Comparison of ENCODE assay signal across 19 cellular contexts in genomic region chr22:17097062-17097461, GRCh38. TPM values are rescaled to one million over a fixed set of nuclear protein-coding genes. Genes with fewer than 3 reads are reported as not detected.
A peak's percentile ranks its signal among the peaks of the same experiment; 100 is the strongest.
DNase-seq lines count a peak whose midpoint lies in the region; ATAC-seq and TF ChIP-seq lines count a peak whose summit lies in the region.
"Had no signal": no experiment of that assay in that cellular context is flagged by ENCODE, and none has a peak within 500 bp of the region (broad histone marks: within the 10 kb centered on the region; RNA-seq: fewer than 3 reads in every experiment).

No MANE protein-coding gene starts in this region.

- no peak overlapping the region for H3K4me3 ChIP-seq in stomach
- H3K4me3 ChIP-seq in ascending aorta, result no peak overlapping the region
- H3K4me3 ChIP-seq: body of pancreas, right lobe of liver, vagina had no signal

- H3K27ac ChIP-seq in stomach (peak overlapping the region in 1 of 5 donors; percentile 24), ascending aorta (no peak overlapping the region)
- H3K27ac ChIP-seq: body of pancreas, right lobe of liver, vagina had no signal

- no peaks in the 10 kb centered on the region for H3K27me3 Mint-ChIP-seq in activated CD8-positive, alpha-beta memory T cell treated with anti-CD3 and anti-CD28 coated beads, Interleukin-2, amount 10 ng/mL, durations not matched to agents 7 days and 5 days
- H3K27me3 Mint-ChIP-seq in naive thymus-derived CD8-positive, alpha-beta T cell, result no peaks in the 10 kb centered on the region

- H3K4me1 Mint-ChIP-seq in activated CD8-positive, alpha-beta memory T cell treated with anti-CD3 and anti-CD28 coated beads, Interleukin-2, amount 10 ng/mL, durations not matched to agents 7 days and 5 days, result peaks cover 52% of the 10 kb centered on the region
- peaks cover 51 to 97% (median 93%) of the 10 kb centered on the region in 4 donors for H3K4me1 Mint-ChIP-seq in naive thymus-derived CD8-positive, alpha-beta T cell
- H3K4me1 Mint-ChIP-seq: mesothelial cell of epicardium had no signal

- DNase-seq in activated CD8-positive, alpha-beta memory T cell treated with anti-CD3 and anti-CD28 coated beads, Interleukin-2, amount 50 U/mL, for 48 hours, result peak; percentile 18
- DNase-seq in activated CD8-positive, alpha-beta memory T cell treated with anti-CD3 and anti-CD28 coated beads, Interleukin-2, amount 10 ng/mL, durations not matched to agents 7 days and 5 days, result no peak
- DNase-seq in GM03348 (ENCODE audit: low spot score), result peak; percentile 2
- peak; percentile 87 for DNase-seq in NCI-H2171 treated with DMSO at 0.1 percent for 48 hours (lab: John Stamatoyannopoulos, UW)
- DNase-seq in naive thymus-derived CD8-positive, alpha-beta T cell, result peak in 1 of 10 donors; percentile 47
- no peak for DNase-seq in stomach
- no peak for DNase-seq in ascending aorta (ENCODE audit: low spot score in 2 of 2)
- DNase-seq in COLO668 (lab: John Stamatoyannopoulos, UW; ENCODE audit: unreplicated experiment), result no peak
- DNase-seq: body of pancreas; foreskin melanocyte; GF-D8; IMR-90; NCI-H1092; NCI-H345; SHP77; stimulated activated CD4-positive, alpha-beta T cell treated with anti-CD3 and anti-CD28 coated beads, Interleukin-2, amount 100 ng/mL, for 24 hours had no signal

- no peaks in the 10 kb centered on the region for H3K9me3 Mint-ChIP-seq in activated CD8-positive, alpha-beta memory T cell treated with anti-CD3 and anti-CD28 coated beads, Interleukin-2, amount 10 ng/mL, durations not matched to agents 7 days and 5 days (ENCODE audit: low read depth)
- no peaks in the 10 kb centered on the region for H3K9me3 Mint-ChIP-seq in naive thymus-derived CD8-positive, alpha-beta T cell
- H3K9me3 Mint-ChIP-seq: mesothelial cell of epicardium had no signal

- H3K4me1 ChIP-seq in stomach (peaks cover 0 to 56% (median 2%) of the 10 kb centered on the region in 4 donors), ascending aorta (no peaks in the 10 kb centered on the region)
- H3K4me1 ChIP-seq: vagina had no signal

- no peak for TF ChIP-seq POLR2A in stomach (IDR thresholded peaks at IDR 0.05)

- no peak for ATAC-seq in activated CD8-positive, alpha-beta memory T cell treated with anti-CD3 and anti-CD28 coated beads, Interleukin-2, amount 10 ng/mL, durations not matched to agents 7 days and 5 days
- ATAC-seq in naive thymus-derived CD8-positive, alpha-beta T cell, result no peak
- ATAC-seq: body of pancreas, right lobe of liver had no signal

- H3K27me3 ChIP-seq in stomach (no peaks in the 10 kb centered on the region), ascending aorta (no peaks in the 10 kb centered on the region)
- H3K27me3 ChIP-seq: body of pancreas, right lobe of liver, vagina had no signal

- H3K36me3 ChIP-seq in stomach (peaks cover 40 to 52% (median 52%) of the 10 kb centered on the region in 4 donors), ascending aorta (peaks cover 39 to 51% of the 10 kb centered on the region in 2 donors)

- peaks cover 41% of the 10 kb centered on the region for H3K36me3 Mint-ChIP-seq in activated CD8-positive, alpha-beta memory T cell treated with anti-CD3 and anti-CD28 coated beads, Interleukin-2, amount 10 ng/mL, durations not matched to agents 7 days and 5 days
- peaks cover 12 to 61% (median 14%) of the 10 kb centered on the region in 3 donors for H3K36me3 Mint-ChIP-seq in naive thymus-derived CD8-positive, alpha-beta T cell

- no peak for TF ChIP-seq CTCF in stomach (IDR thresholded peaks at IDR 0.05)
- no peak for TF ChIP-seq CTCF in ascending aorta (IDR thresholded peaks at IDR 0.05)

- CTCF ChIA-PET in activated CD8-positive, alpha-beta memory T cell treated with anti-CD3 and anti-CD28 coated beads, Interleukin-2, amount 10 ng/mL, durations not matched to agents 7 days and 5 days (lab: Charles Lee), result interaction anchor here (1.2 to 2.3 kb wide), 3 partner anchors 9 to 405 kb away, joined by 3 to 11 read pairs (median 3); no protein-coding TSS in a partner anchor

- intact Hi-C loops in stomach (cut with DNase I; ENCODE audit: low total_unique reads) (no loop called here), ascending aorta (cut with DNase I) (no loop called here)

- no peak overlapping the region for H3K4me3 Mint-ChIP-seq in activated CD8-positive, alpha-beta memory T cell treated with anti-CD3 and anti-CD28 coated beads, Interleukin-2, amount 10 ng/mL, durations not matched to agents 7 days and 5 days
- H3K4me3 Mint-ChIP-seq in naive thymus-derived CD8-positive, alpha-beta T cell, result peak overlapping the region in 8 of 10 donors; percentile 42 to 88 (median 66)
- H3K4me3 Mint-ChIP-seq: mesothelial cell of epicardium had no signal

- no peak for TF ChIP-seq EP300 in stomach (IDR thresholded peaks at IDR 0.05)

- POLR2A ChIA-PET in naive thymus-derived CD8-positive, alpha-beta T cell (lab: Charles Lee), result interaction anchor here (1.0 to 4.8 kb wide), 4 partner anchors 9 to 19 kb away, joined by 5 to 53 read pairs (median 16); no protein-coding TSS in a partner anchor

- H3K9me3 ChIP-seq in stomach (no peaks in the 10 kb centered on the region), ascending aorta (no peaks in the 10 kb centered on the region)
- H3K9me3 ChIP-seq: body of pancreas, right lobe of liver, vagina had no signal

- 85 to 93% (median 86%) methylated on average over 6 of the region's 6 CpGs for WGBS in stomach, 5 donors

- H3K27ac Mint-ChIP-seq in activated CD8-positive, alpha-beta memory T cell treated with anti-CD3 and anti-CD28 coated beads, Interleukin-2, amount 10 ng/mL, durations not matched to agents 7 days and 5 days, result no peak overlapping the region
- peak overlapping the region; percentile 81 to 95 (median 88) for H3K27ac Mint-ChIP-seq in naive thymus-derived CD8-positive, alpha-beta T cell
- H3K27ac Mint-ChIP-seq: mesothelial cell of epicardium had no signal

RNA-seq across cellular contexts. Expression of gene IL17RA, which starts 12.3 kb away (rescaled TPM):
- 10 to 100 TPM; 22.5 to 25.1 TPM for total RNA-seq in activated CD8-positive, alpha-beta memory T cell treated with anti-CD3 and anti-CD28 coated beads, Interleukin-2, amount 10 ng/mL, durations not matched to agents 7 days and 5 days
- total RNA-seq in naive thymus-derived CD8-positive, alpha-beta T cell, result 10 to 100 TPM; 69.9 to 78.6 TPM
- polyA plus RNA-seq in naive thymus-derived CD8-positive, alpha-beta T cell, result 10 to 100 TPM; 26.2 to 57.7 (median 48.8) TPM
- 10 to 100 TPM in 4 of 5 donors, 1 to 10 TPM in 1; 6.2 to 19.1 (median 14.7) TPM for total RNA-seq in stomach
- polyA plus RNA-seq in stomach, result 1 to 10 TPM; 3.2 to 3.8 (median 3.7) TPM
- 84.1 TPM for total RNA-seq in ascending aorta

RNA-seq across cellular contexts. Expression of gene TMEM121B, which starts 24.1 kb away (rescaled TPM):
- total RNA-seq in activated CD8-positive, alpha-beta memory T cell treated with anti-CD3 and anti-CD28 coated beads, Interleukin-2, amount 10 ng/mL, durations not matched to agents 7 days and 5 days, result not detected
- total RNA-seq in naive thymus-derived CD8-positive, alpha-beta T cell, result under 1 TPM; 0.08 to 0.11 TPM
- not detected for polyA plus RNA-seq in naive thymus-derived CD8-positive, alpha-beta T cell
- total RNA-seq in stomach, result under 1 TPM in 2 of 5 donors, not detected in 3; 0.37 to 0.45 TPM
- under 1 TPM in 2 of 3 donors, not detected in 1; 0.08 to 0.12 TPM for polyA plus RNA-seq in stomach
- total RNA-seq in ascending aorta, result 0.11 TPM
- total RNA-seq: vagina had no signal

Comparison
In these comparisons a context has a peak if more than half of its experiments do, and no peak if none do; other contexts are left out.
1. DNase-seq: peak in activated CD8-positive, alpha-beta memory T cell treated with anti-CD3 and anti-CD28 coated beads, Interleukin-2, amount 50 U/mL, for 48 hours (single experiment), GM03348 (single experiment) and NCI-H2171 treated with DMSO at 0.1 percent for 48 hours (single experiment); none in activated CD8-positive, alpha-beta memory T cell treated with anti-CD3 and anti-CD28 coated beads, Interleukin-2, amount 10 ng/mL, durations not matched to agents 7 days and 5 days (single experiment), stomach (single experiment), ascending aorta (0 of 2) and COLO668 (single experiment).